ENCODE assay signal across 23 cellular contexts in genomic region chr21:44589586-44590305, GRCh38. TPM values are rescaled to one million over a fixed set of nuclear protein-coding genes. Genes with fewer than 3 reads are reported as not detected.
"Had no signal": no experiment of that assay in that cellular context is flagged by ENCODE, and none has a peak within 500 bp of the region (broad histone marks: within the 10 kb centered on the region; RNA-seq: fewer than 3 reads in every experiment).

No MANE protein-coding gene starts in this region.

- H3K27ac ChIP-seq: foreskin keratinocyte, left lung, thoracic aorta, upper lobe of left lung had no signal

- H3K27ac Mint-ChIP-seq: activated naive CD8-positive, alpha-beta T cell treated with anti-CD3 and anti-CD28 coated beads, Interleukin-2, amount 10 ng/mL, durations not matched to agents 7 days and 5 days; nephron; WTC11 had no signal

- H3K4me3 ChIP-seq: left lung, thoracic aorta, upper lobe of left lung had no signal

- ATAC-seq: foreskin keratinocyte, left lung, sciatic nerve, WTC11 had no signal

- H3K36me3 Mint-ChIP-seq: activated naive CD8-positive, alpha-beta T cell treated with anti-CD3 and anti-CD28 coated beads, Interleukin-2, amount 10 ng/mL, durations not matched to agents 7 days and 5 days; WTC11 had no signal

- DNase-seq: activated naive CD4-positive, alpha-beta T cell treated with Interleukin-2 at 50 U/mL for 16 hours; activated naive CD8-positive, alpha-beta T cell treated with anti-CD3 and anti-CD28 coated beads, Interleukin-2, amount 10 ng/mL, durations not matched to agents 7 days and 5 days; activated T-cell treated with anti-CD3 and anti-CD28 coated beads, Interleukin-2, amount 50 U/mL, for 1 hour; amniotic stem cell; cortex of kidney; foreskin keratinocyte; left lung; mammary epithelial cell; midbrain; occipital lobe; small intestine; stimulated activated naive CD4-positive, alpha-beta T cell; T-helper 1 cell; T-helper 9 cell; upper lobe of left lung had no signal

- H3K4me3 Mint-ChIP-seq: activated naive CD8-positive, alpha-beta T cell treated with anti-CD3 and anti-CD28 coated beads, Interleukin-2, amount 10 ng/mL, durations not matched to agents 7 days and 5 days; nephron; WTC11 had no signal

- H3K36me3 ChIP-seq: left lung, thoracic aorta, upper lobe of left lung had no signal

- H3K4me1 ChIP-seq: foreskin keratinocyte, left lung, upper lobe of left lung had no signal

- H3K9me3 ChIP-seq: left lung, thoracic aorta, upper lobe of left lung had no signal

- H3K9me3 Mint-ChIP-seq: activated naive CD8-positive, alpha-beta T cell treated with anti-CD3 and anti-CD28 coated beads, Interleukin-2, amount 10 ng/mL, durations not matched to agents 7 days and 5 days had no signal

- H3K27me3 ChIP-seq: foreskin keratinocyte had no signal

RNA-seq across cellular contexts. Expression of gene KRTAP10-6, which starts 2.6 kb away (rescaled TPM):
- total RNA-seq: activated naive CD8-positive, alpha-beta T cell treated with anti-CD3 and anti-CD28 coated beads, Interleukin-2, amount 10 ng/mL, durations not matched to agents 7 days and 5 days; bronchial epithelial cell; cerebellum; epithelial cell of proximal tubule; foreskin keratinocyte; kidney epithelial cell; left lung; mammary epithelial cell; occipital lobe; sciatic nerve; thoracic aorta; upper lobe of left lung had no signal
- polyA plus RNA-seq: foreskin keratinocyte, mammary epithelial cell, small intestine had no signal

RNA-seq across cellular contexts. Expression of gene KRTAP10-5, which starts 9.3 kb away (rescaled TPM):
- total RNA-seq: activated naive CD8-positive, alpha-beta T cell treated with anti-CD3 and anti-CD28 coated beads, Interleukin-2, amount 10 ng/mL, durations not matched to agents 7 days and 5 days; bronchial epithelial cell; cerebellum; epithelial cell of proximal tubule; foreskin keratinocyte; kidney epithelial cell; left lung; mammary epithelial cell; occipital lobe; sciatic nerve; thoracic aorta; upper lobe of left lung; WTC11 had no signal
- polyA plus RNA-seq: foreskin keratinocyte, mammary epithelial cell, small intestine had no signal

RNA-seq across cellular contexts. Expression of gene KRTAP10-7, which starts 10.7 kb away (rescaled TPM):
- total RNA-seq: activated naive CD8-positive, alpha-beta T cell treated with anti-CD3 and anti-CD28 coated beads, Interleukin-2, amount 10 ng/mL, durations not matched to agents 7 days and 5 days; bronchial epithelial cell; cerebellum; epithelial cell of proximal tubule; foreskin keratinocyte; kidney epithelial cell; left lung; mammary epithelial cell; occipital lobe; sciatic nerve; thoracic aorta; upper lobe of left lung; WTC11 had no signal
- polyA plus RNA-seq: foreskin keratinocyte, mammary epithelial cell, small intestine had no signal

RNA-seq across cellular contexts. Expression of gene KRTAP10-4, which starts 16.2 kb away (rescaled TPM):
- total RNA-seq: activated naive CD8-positive, alpha-beta T cell treated with anti-CD3 and anti-CD28 coated beads, Interleukin-2, amount 10 ng/mL, durations not matched to agents 7 days and 5 days; bronchial epithelial cell; cerebellum; epithelial cell of proximal tubule; foreskin keratinocyte; kidney epithelial cell; left lung; mammary epithelial cell; occipital lobe; sciatic nerve; thoracic aorta; upper lobe of left lung; WTC11 had no signal
- polyA plus RNA-seq: foreskin keratinocyte, mammary epithelial cell, small intestine had no signal

RNA-seq across cellular contexts. Expression of gene KRTAP10-8, which starts 22.1 kb away (rescaled TPM):
- total RNA-seq: activated naive CD8-positive, alpha-beta T cell treated with anti-CD3 and anti-CD28 coated beads, Interleukin-2, amount 10 ng/mL, durations not matched to agents 7 days and 5 days; bronchial epithelial cell; cerebellum; epithelial cell of proximal tubule; foreskin keratinocyte; kidney epithelial cell; left lung; mammary epithelial cell; occipital lobe; sciatic nerve; thoracic aorta; upper lobe of left lung; WTC11 had no signal
- polyA plus RNA-seq: foreskin keratinocyte, mammary epithelial cell, small intestine had no signal
